Comparison of ENCODE assay signal across 21 cellular contexts in genomic region chr4:40584517-40585141, GRCh38. TPM values are rescaled to one million over a fixed set of nuclear protein-coding genes. Genes with fewer than 3 reads are reported as not detected.
A peak's percentile ranks its signal among the peaks of the same experiment; 100 is the strongest.
DNase-seq lines count a peak whose midpoint lies in the region; ATAC-seq, FAIRE-seq and TF ChIP-seq lines count a peak whose summit lies in the region.
"Had no signal": no experiment of that assay in that cellular context is flagged by ENCODE, and none has a peak within 500 bp of the region (broad histone marks: within the 10 kb centered on the region; RNA-seq: fewer than 3 reads in every experiment).

No MANE protein-coding gene starts in this region.

- no peaks in the 10 kb centered on the region; the same call in 2 of the 3 replicates for H3K9me3 Mint-ChIP-seq in GM23338
- no peaks in the 10 kb centered on the region for H3K9me3 Mint-ChIP-seq in activated naive CD8-positive, alpha-beta T cell treated with anti-CD3 and anti-CD28 coated beads for 36 hours

- H3K36me3 ChIP-seq in GM23338 (ENCODE audit: insufficient read depth) (no peaks in the 10 kb centered on the region), GM12878 (ENCODE audit: control insufficient read depth in 2 of 2, insufficient read depth in 2 of 2, low read length in 1 of 2) (peaks cover 4% of the 10 kb centered on the region in 2 experiments; a peak in 3 of 4 replicates), mesenchymal stem cell (ENCODE audit: control insufficient read depth in 1 of 2, insufficient read depth in 2 of 2, low read depth in 1 of 2, low read length in 2 of 2) (peaks cover 0 to 3% of the 10 kb centered on the region in 2 experiments), ascending aorta (no peaks in the 10 kb centered on the region)
- H3K36me3 ChIP-seq: BE2C, HAP-1 had no signal

- no peak overlapping the region for H3K23ac ChIP-seq in mesenchymal stem cell (ENCODE audit: low read length in 2 of 2)

- no peak for TF ChIP-seq RAD21 in GM12878 (IDR thresholded peaks at IDR 0.05; ENCODE audit: insufficient read depth, low read depth, low read length)

- peak overlapping the region; percentile 55 for H2AK5ac ChIP-seq in mesenchymal stem cell (ENCODE audit: low read length, severe bottlenecking)

- RAD21 ChIA-PET in GM12878 (lab: Charles Lee; ENCODE audit: unreplicated experiment): interaction anchor here (0.8 kb wide), 1 partner anchor 43 kb away, joined by 3 read pairs; no protein-coding TSS in a partner anchor

- H3K9me3 ChIP-seq in GM12878 (replicated peaks; ENCODE audit: control insufficient read depth, insufficient read depth, low read length): no peaks in the 10 kb centered on the region
- H3K9me3 ChIP-seq in mesenchymal stem cell (ENCODE audit: control insufficient read depth, low read length): no peaks in the 10 kb centered on the region
- no peaks in the 10 kb centered on the region for H3K9me3 ChIP-seq in ascending aorta
- H3K9me3 ChIP-seq: BE2C, HAP-1 had no signal

- TF ChIP-seq CTCF in GM23338 (conservative IDR thresholded peaks at IDR 0.05; ENCODE audit: low read depth in 2 of 2): no peak
- no peak for TF ChIP-seq CTCF in GM12878 (IDR thresholded peaks at IDR 0.05 in 2 of 3, conservative IDR thresholded peaks at IDR 0.05 in 1 of 3; ENCODE audit: control insufficient read depth in 2 of 3, extremely low read depth in 1 of 3, insufficient read depth in 1 of 3, low read depth in 3 of 3, low read length in 3 of 3)
- TF ChIP-seq CTCF in ascending aorta (IDR thresholded peaks at IDR 0.05): no peak

- POLR2A ChIA-PET in GM12878 (lab: Charles Lee): interaction anchor here (0.6 kb wide), 2 partner anchors 19 to 507 kb away, joined by 3 read pairs; no protein-coding TSS in a partner anchor

- no peak overlapping the region for H2BK15ac ChIP-seq in mesenchymal stem cell (ENCODE audit: low read depth, poor library complexity, severe bottlenecking)

- H3K14ac ChIP-seq in mesenchymal stem cell (ENCODE audit: low read length in 2 of 2): no peak overlapping the region

- H3K4me1 Mint-ChIP-seq in GM23338: peaks cover 60% of the 10 kb centered on the region
- H3K4me1 Mint-ChIP-seq in activated naive CD8-positive, alpha-beta T cell treated with anti-CD3 and anti-CD28 coated beads for 36 hours: no peaks in the 10 kb centered on the region

- H4K20me1 ChIP-seq in GM23338 (replicated peaks; ENCODE audit: insufficient read depth) (peaks cover 18% of the 10 kb centered on the region), GM12878 (ENCODE audit: control insufficient read depth, insufficient read depth) (no peaks in the 10 kb centered on the region)

- no peak for TF ChIP-seq EP300 in GM12878 (IDR thresholded peaks at IDR 0.05; ENCODE audit: borderline replicate concordance in 1 of 2, control insufficient read depth in 1 of 2, low read depth in 2 of 2, low read length in 2 of 2)

- H3K27me3 Mint-ChIP-seq in GM23338 (ENCODE audit: insufficient read depth, low read depth, poor library complexity): peaks cover 7% of the 10 kb centered on the region
- no peaks in the 10 kb centered on the region for H3K27me3 Mint-ChIP-seq in activated naive CD8-positive, alpha-beta T cell treated with anti-CD3 and anti-CD28 coated beads for 36 hours

- no peak overlapping the region for H2BK120ac ChIP-seq in mesenchymal stem cell (ENCODE audit: low read depth, low read length)

- H2AFZ ChIP-seq in GM23338: no peak overlapping the region
- H2AFZ ChIP-seq in GM12878 (ENCODE audit: control insufficient read depth, low read depth, low read length): no peak overlapping the region
- no peak overlapping the region for H2AFZ ChIP-seq in mesenchymal stem cell (ENCODE audit: low read depth, low read length)
- H2AFZ ChIP-seq: GM23248 had no signal

- no peaks in the 10 kb centered on the region for H3K27me3 ChIP-seq in GM23338 (ENCODE audit: insufficient read depth)
- no peaks in the 10 kb centered on the region for H3K27me3 ChIP-seq in GM12878 (replicated peaks in 1 of 2; ENCODE audit: control insufficient read depth in 2 of 2, insufficient read depth in 2 of 2, low read length in 1 of 2)
- no peaks in the 10 kb centered on the region for H3K27me3 ChIP-seq in mesenchymal stem cell (ENCODE audit: control insufficient read depth in 1 of 2, insufficient read depth in 1 of 2, low read length in 2 of 2)
- no peaks in the 10 kb centered on the region for H3K27me3 ChIP-seq in ascending aorta
- H3K27me3 ChIP-seq: BE2C had no signal

- no peak overlapping the region for H3K4me3 Mint-ChIP-seq in GM23338
- H3K4me3 Mint-ChIP-seq in activated naive CD8-positive, alpha-beta T cell treated with anti-CD3 and anti-CD28 coated beads for 36 hours: no peak overlapping the region
- H3K4me3 Mint-ChIP-seq: CD4-positive, CD25-positive, alpha-beta regulatory T cell had no signal

- H3K9ac ChIP-seq in GM12878 (ENCODE audit: control insufficient read depth, insufficient read depth, low read length) (no peak overlapping the region), mesenchymal stem cell (ENCODE audit: low read length) (no peak overlapping the region)
- H3K9ac ChIP-seq: GM23248 had no signal

- TF ChIP-seq POLR2A in GM12878 (IDR thresholded peaks at IDR 0.05; ENCODE audit: low read depth, low read length): no peak

- no peaks in the 10 kb centered on the region; the same call in 1 of the 2 replicates for H3F3A ChIP-seq in GM23338 (replicated peaks; ENCODE audit: low read depth)

- intact Hi-C loops in GM12878 (cut with micrococcal nuclease; ENCODE audit: unreplicated experiment): no loop called here
- intact Hi-C loops in ascending aorta (cut with DNase I): no loop called here

- FAIRE-seq in GM12878 (lab: Jason Lieb, UNC): no peak

- peaks cover 42% of the 10 kb centered on the region for H3K4me1 ChIP-seq in GM23338 (ENCODE audit: insufficient read depth)
- H3K4me1 ChIP-seq in GM12878 (ENCODE audit: control insufficient read depth, insufficient read depth, low read length): peaks cover 4% of the 10 kb centered on the region
- peaks cover 6% of the 10 kb centered on the region for H3K4me1 ChIP-seq in mesenchymal stem cell (ENCODE audit: control insufficient read depth, insufficient read depth, low read depth, low read length)
- peaks cover 0 to under 1% of the 10 kb centered on the region in 2 donors for H3K4me1 ChIP-seq in ascending aorta
- H3K4me1 ChIP-seq: BE2C had no signal

- peaks cover 98% of the 10 kb centered on the region for H3K79me2 ChIP-seq in GM23338 (replicated peaks; ENCODE audit: insufficient read depth)
- peaks cover 59% of the 10 kb centered on the region for H3K79me2 ChIP-seq in GM12878 (ENCODE audit: control insufficient read depth, insufficient read depth, low read length)

- BruUV-seq in GM12878 (replicated peaks; lab: Mats Ljungman, UMichigan): no TSS peak

- H4K8ac ChIP-seq in mesenchymal stem cell (ENCODE audit: low read length): no peak overlapping the region

- SMC1A ChIA-PET in GM12878 (lab: Charles Lee; ENCODE audit: uncharacterized antibody, unreplicated experiment): interaction anchor here (1.2 kb wide), 1 partner anchor 11 kb away, joined by 3 read pairs; no protein-coding TSS in a partner anchor

- H3K9me2 ChIP-seq in GM23338 (ENCODE audit: insufficient read depth): no peaks in the 10 kb centered on the region

- H3K4me3 ChIP-seq in GM23338 (no peak overlapping the region), GM12878 (no peak overlapping the region), mesenchymal stem cell (ENCODE audit: insufficient read depth in 1 of 2, low read depth in 1 of 2, low read length in 2 of 2) (no peak overlapping the region), ascending aorta (no peak overlapping the region)
- H3K4me3 ChIP-seq: GM23248, HAP-1 had no signal

- no peak overlapping the region for H3K4ac ChIP-seq in mesenchymal stem cell (ENCODE audit: low read depth in 1 of 2, low read length in 2 of 2)

- H2BK5ac ChIP-seq in mesenchymal stem cell (ENCODE audit: low read depth, low read length, poor library complexity, severe bottlenecking): no peak overlapping the region

- H3K27ac ChIP-seq in GM23338 (ENCODE audit: low read depth) (no peak overlapping the region), GM12878 (ENCODE audit: control insufficient read depth, insufficient read depth) (no peak overlapping the region), mesenchymal stem cell (ENCODE audit: low read length, poor library complexity, severe bottlenecking) (no peak overlapping the region), ascending aorta (no peak overlapping the region)
- H3K27ac ChIP-seq: GM23248 had no signal

- no peak for ATAC-seq in GM23338
- no peak for ATAC-seq in GM12878
- ATAC-seq: Panc1 had no signal

- no peak overlapping the region for H3K4me2 ChIP-seq in GM23338
- no peak overlapping the region for H3K4me2 ChIP-seq in GM12878 (ENCODE audit: control insufficient read depth, insufficient read depth)
- no peak overlapping the region for H3K4me2 ChIP-seq in mesenchymal stem cell (ENCODE audit: low read length, poor library complexity, severe bottlenecking)

- CTCF ChIA-PET in GM12878 (lab: Yijun Ruan, JAX): interaction anchor here (1.1 to 1.7 kb wide), 2 partner anchors 10 to 135 kb away, joined by 3 read pairs; no protein-coding TSS in a partner anchor

- H3K36me3 Mint-ChIP-seq in GM23338 (ENCODE audit: low read depth): peaks cover 31% of the 10 kb centered on the region
- H3K36me3 Mint-ChIP-seq in activated naive CD8-positive, alpha-beta T cell treated with anti-CD3 and anti-CD28 coated beads for 36 hours: no peaks in the 10 kb centered on the region
- H3K36me3 Mint-ChIP-seq: CD4-positive, CD25-positive, alpha-beta regulatory T cell had no signal

- H4K91ac ChIP-seq in mesenchymal stem cell (ENCODE audit: low read length): no peak overlapping the region

- H3K18ac ChIP-seq in mesenchymal stem cell (ENCODE audit: low read depth in 1 of 2, low read length in 2 of 2): no peak overlapping the region

- WGBS in GM12878 (ENCODE audit: insufficient coverage, insufficient replicate concordance, low lambda C conversion rate, missing lambda C conversion rate): 71% methylated on average over 3 of the region's 3 CpGs
- 100% methylated on average over 2 of the region's 3 CpGs for WGBS in mesenchymal stem cell

- in situ Hi-C loops in GM12878 (cut with MboI): no loop called here

- peaks cover 1% of the 10 kb centered on the region for H3K79me1 ChIP-seq in mesenchymal stem cell (replicated peaks; ENCODE audit: low read length, poor library complexity, severe bottlenecking)

- H3K27ac Mint-ChIP-seq in GM23338: peak overlapping the region; percentile 28; the same call in 1 of the 2 replicates
- H3K27ac Mint-ChIP-seq in activated naive CD8-positive, alpha-beta T cell treated with anti-CD3 and anti-CD28 coated beads for 36 hours: no peak overlapping the region
- H3K27ac Mint-ChIP-seq: CD4-positive, CD25-positive, alpha-beta regulatory T cell had no signal

- DNase-seq in GM23338 (ENCODE audit: low spot score) (no peak), GM12878 (ENCODE audit: low read depth, low spot score) (no peak), mesenchymal stem cell (no peak), renal cortical epithelial cell (ENCODE audit: low read depth) (peak; percentile 45), ascending aorta (ENCODE audit: low spot score in 2 of 2) (no peak), NCI-H187 treated with DMSO at 0.1 percent for 48 hours (lab: John Stamatoyannopoulos, UW) (no peak)
- no peak for DNase-seq in activated naive CD8-positive, alpha-beta T cell treated with anti-CD3 and anti-CD28 coated beads for 36 hours
- DNase-seq in activated CD4-positive, alpha-beta T cell treated with anti-CD3 and anti-CD28 coated beads for 1 hour: no peak
- DNase-seq: BE2C; CD4-positive, CD25-positive, alpha-beta regulatory T cell; DMS79; GM23248; MM.1S; NCI-H1048; NCI-H1417 treated with DMSO at 0.1 percent for 48 hours; NCI-H187; NCI-H2227 treated with DMSO at 0.1 percent for 48 hours; NCI-H510A; SIG-M5 had no signal

- no peak overlapping the region for H2BK12ac ChIP-seq in mesenchymal stem cell (ENCODE audit: low read length in 2 of 2)

RNA-seq across cellular contexts. Expression of gene RBM47, which starts 45.0 kb away (rescaled TPM):
- total RNA-seq in GM23338 (2014; rRNA removed; shearing (Covaris generic)): 125 and 139 TPM in 2 replicates
- 31.8 and 35.6 TPM in 2 replicates for polyA plus RNA-seq in GM23338 (2016; fragmentation: Nextera tagmentation; extraction: Ambion mirVana)
- total RNA-seq in GM12878 (2013; cell fraction: nucleolus; rRNA removed): 158 and 160 TPM in 2 replicates
- total RNA-seq in GM12878 (2014; rRNA removed): 40.6 and 43.1 TPM in 2 replicates
- total RNA-seq in GM12878 (2014; rRNA removed; fragmentation: Illumina TruSeq; extraction: Trizol): 23.7 and 24.4 TPM in 2 replicates
- total RNA-seq in GM12878 (2021): 43.0 and 45.0 TPM in 2 replicates
- polyA plus RNA-seq in GM12878 (2011; ENCODE audit: low read depth): 12.4 TPM
- 21.8 and 23.6 TPM in 2 replicates for polyA plus RNA-seq in GM12878 (2011; rRNA removed)
- polyA plus RNA-seq in GM12878 (2011; cell fraction: cytosol; rRNA removed): 25.9 and 36.2 TPM in 2 replicates
- polyA plus RNA-seq in GM12878 (2011; cell fraction: nucleus; rRNA removed): 29.5 and 41.9 TPM in 2 replicates
- 12.3 and 16.9 TPM in 2 replicates for polyA plus RNA-seq in GM12878 (2012)
- polyA plus RNA-seq in GM12878 (2014; fragmentation: Illumina TruSeq; extraction: Trizol): 16.9 and 18.1 TPM in 2 replicates
- polyA plus RNA-seq in GM12878 (2014; fragmentation: Nextera tagmentation; extraction: Ambion mirVana): 10 to 100 TPM in 1 of 2 experiments, 1 to 10 TPM in 1; 7.9 to 10.1 TPM
- polyA plus RNA-seq in GM12878 (2014; rRNA removed): 33.6 and 37.1 TPM in 2 replicates
- 10 to 100 TPM; 40.5 to 40.6 TPM for polyA plus RNA-seq in GM12878 (2016; fragmentation: Nextera tagmentation; extraction: Ambion mirVana)
- polyA minus RNA-seq in GM12878 (2011; rRNA and poly(A)+ RNA removed): 32.3 and 53.0 TPM in 2 replicates
- polyA minus RNA-seq in GM12878 (2011; cell fraction: cytosol; rRNA and poly(A)+ RNA removed): 22.3 and 26.3 TPM in 2 replicates
- 31.8 and 53.8 TPM in 2 replicates for polyA minus RNA-seq in GM12878 (2011; cell fraction: nucleus; rRNA and poly(A)+ RNA removed)
- polyA plus RNA-seq in mesenchymal stem cell (2013, experiment 1 of 2): 3.9 TPM
- 3.8 TPM for polyA plus RNA-seq in mesenchymal stem cell (2013, experiment 2 of 2)
- total RNA-seq in renal cortical epithelial cell: 82.5 and 196 TPM in 2 replicates
- total RNA-seq in ascending aorta: 7.1 TPM
- under 1 TPM; 0.16 to 0.22 TPM for total RNA-seq in activated naive CD8-positive, alpha-beta T cell treated with anti-CD3 and anti-CD28 coated beads for 36 hours
